35 cellular contexts compared by ENCODE assay signal in genomic region chr15:75799190-75799589, GRCh38.
"Had no signal": no experiment of that assay in that cellular context is flagged by ENCODE, and none has a peak within 500 bp of the region (broad histone marks: within the 10 kb centered on the region; RNA-seq: fewer than 3 reads in every experiment).

No MANE protein-coding gene starts in this region.

- H3K36me3 ChIP-seq: MG63 had no signal

- H3K9ac ChIP-seq: KMS-11 had no signal

- H3K27ac ChIP-seq: KMS-11 had no signal

- H3K4me3 ChIP-seq: MG63 had no signal

- H3K4me2 ChIP-seq: KMS-11 had no signal

- DNase-seq: Karpas-422, Kasumi-1, KG1, MG63, MM.1S, MV-4-11, NCI-H1048, NCI-H1092, NCI-H1092 treated with DMSO at 0.1 percent for 48 hours, NCI-H1105, NCI-H1105 treated with DMSO at 0.1 percent for 48 hours, NCI-H1417, NCI-H1417 treated with DMSO at 0.1 percent for 48 hours, NCI-H1436, NCI-H1436 treated with DMSO at 0.1 percent for 48 hours, NCI-H146, NCI-H1694, NCI-H1694 treated with DMSO at 0.1 percent for 48 hours, NCI-H187, NCI-H187 treated with DMSO at 0.1 percent for 48 hours, NCI-H1930, NCI-H2029, NCI-H2029 treated with DMSO at 0.1 percent for 48 hours, NCI-H2081, NCI-H2081 treated with DMSO at 0.1 percent for 48 hours, NCI-H2107, NCI-H2171, NCI-H2171 treated with DMSO at 0.1 percent for 48 hours, NCI-H2227 treated with DMSO at 0.1 percent for 48 hours, NCI-H226, NCI-H345, NCI-H446, NCI-H446 treated with DMSO at 0.1 percent for 48 hours, NCI-H510A had no signal

- H3K9me3 ChIP-seq: MG63 had no signal
